ENCODE assay signal across 9 cellular contexts in genomic region chr22:20206709-20207215, GRCh38. TPM values are rescaled to one million over a fixed set of nuclear protein-coding genes. Genes with fewer than 3 reads are reported as not detected.
DNase-seq lines count a peak whose midpoint lies in the region; ATAC-seq, FAIRE-seq and TF ChIP-seq lines count a peak whose summit lies in the region.
"Had no signal": no experiment of that assay in that cellular context is flagged by ENCODE, and none has a peak within 500 bp of the region (broad histone marks: within the 10 kb centered on the region; RNA-seq: fewer than 3 reads in every experiment).

No MANE protein-coding gene starts in this region.

- DNase-seq in AG20443 (ENCODE audit: low spot score), result peak; percentile 53
- DNase-seq in H54 (ENCODE audit: insufficient read length, low spot score), result peak; percentile 48
- DNase-seq in activated CD4-positive, CD25-positive, alpha-beta regulatory T cell treated with anti-CD3 and anti-CD28 coated beads, Interleukin-2, amount 50 U/mL, for 72 hours, result peak; percentile 45
- DNase-seq in heart left ventricle, result no peak
- peak; percentile 27 for DNase-seq in stimulated activated CD8-positive, alpha-beta memory T cell treated with anti-CD3 and anti-CD28 coated beads, Interleukin-4, amount 100 ng/mL, for 48 hours
- no peak for DNase-seq in germinal center (ENCODE audit: low spot score)

- ATAC-seq in heart left ventricle (peak in 1 of 4 donors; percentile 47), HG02884 (IDR thresholded peaks at IDR 0.05; ENCODE audit: unreplicated experiment) (no peak), GM21360 (IDR thresholded peaks at IDR 0.05; ENCODE audit: unreplicated experiment) (no peak)

- TF ChIP-seq CTCF in heart left ventricle (IDR thresholded peaks at IDR 0.05), result peak in 1 of 12 donors; percentile 9

- H3K27ac ChIP-seq in heart left ventricle, result peak overlapping the region; percentile 69 to 91 (median 81)

- WGBS in heart left ventricle, 4 donors, result 20 to 58% (median 36%) methylated on average over 1 to 9 of the region's 9 CpGs

- no peak for FAIRE-seq in H54 (lab: Jason Lieb, UNC)
- FAIRE-seq: islet of Langerhans had no signal

- TF ChIP-seq POLR2A in H54 (IDR thresholded peaks at IDR 0.05; ENCODE audit: low read depth, low read length), result no peak
- no peak for TF ChIP-seq POLR2A in heart left ventricle (IDR thresholded peaks at IDR 0.05)

- intact Hi-C loops in heart left ventricle (cut with DNase I), result loop anchor here in 2 of 10 donors (1.0 to 2.0 kb wide), 2 partner anchors 32 to 33 kb away; no protein-coding TSS in a partner anchor

- no peaks in the 10 kb centered on the region for H3K36me3 ChIP-seq in heart left ventricle

- H3K9me3 ChIP-seq in heart left ventricle, result no peaks in the 10 kb centered on the region

- peaks cover 0 to 63% (median 48%) of the 10 kb centered on the region in 12 donors for H3K4me1 ChIP-seq in heart left ventricle

- H3K27me3 ChIP-seq in heart left ventricle, result peaks cover 0 to 3% (median 0%) of the 10 kb centered on the region in 9 donors

- peak overlapping the region; percentile 32 to 85 (median 66) for H3K4me3 ChIP-seq in heart left ventricle

RNA-seq across cellular contexts. Expression of gene CCDC188, which starts 55.9 kb away (rescaled TPM):
- total RNA-seq in heart left ventricle, result 1 to 10 TPM in 1 of 9 donors, under 1 TPM in 4, not detected in 4; 0.17 to 1.0 (median 0.46) TPM
- 1 to 10 TPM in 1 of 2 donors, under 1 TPM in 1; 0.50 to 1.0 TPM for polyA plus RNA-seq in heart left ventricle

Comparison
In these comparisons a context has a peak if more than half of its experiments do, and no peak if none do; other contexts are left out.
1. DNase-seq: peak in AG20443 (single experiment), H54 (single experiment), activated CD4-positive, CD25-positive, alpha-beta regulatory T cell treated with anti-CD3 and anti-CD28 coated beads, Interleukin-2, amount 50 U/mL, for 72 hours (single experiment) and stimulated activated CD8-positive, alpha-beta memory T cell treated with anti-CD3 and anti-CD28 coated beads, Interleukin-4, amount 100 ng/mL, for 48 hours (single experiment); none in heart left ventricle (0 of 5) and germinal center (single experiment).